ENCODE assay signal across 8 cellular contexts in genomic region chr1:25520446-25521061, GRCh38. TPM values are rescaled to one million over a fixed set of nuclear protein-coding genes. Genes with fewer than 3 reads are reported as not detected.
A peak's percentile ranks its signal among the peaks of the same experiment; 100 is the strongest.
DNase-seq lines count a peak whose midpoint lies in the region; ATAC-seq, FAIRE-seq and TF ChIP-seq lines count a peak whose summit lies in the region.

No MANE protein-coding gene starts in this region.

- peaks cover 3% of the 10 kb centered on the region for H3K27me3 ChIP-seq in BJ (ENCODE audit: control insufficient read depth, insufficient read depth, low read length)
- no peaks in the 10 kb centered on the region for H3K27me3 ChIP-seq in Peyer's patch
- peaks cover 3% of the 10 kb centered on the region for H3K27me3 ChIP-seq in foreskin keratinocyte
- no peaks in the 10 kb centered on the region for H3K27me3 ChIP-seq in pancreas
- H3K27me3 ChIP-seq in upper lobe of left lung: no peaks in the 10 kb centered on the region

- 8 to 9% methylated on average over 4 of the region's 4 CpGs for WGBS in pancreas, 2 donors
- WGBS in upper lobe of left lung, 2 donors: 18% methylated on average over 4 of the region's 4 CpGs

- TF ChIP-seq CTCF in BJ (IDR thresholded peaks at IDR 0.05; ENCODE audit: insufficient read depth, low read depth, low read length) (peak; percentile 73), HFF-Myc (IDR thresholded peaks at IDR 0.05; ENCODE audit: low read depth, low read length, missing control alignments) (peak; percentile 82), Peyer's patch (IDR thresholded peaks at IDR 0.05) (peak; percentile 78 to 94 (median 85)), foreskin keratinocyte (conservative IDR thresholded peaks at IDR 0.05) (peak; percentile 88), pancreas (IDR thresholded peaks at IDR 0.05) (peak; percentile 60 to 82 (median 72)), upper lobe of left lung (IDR thresholded peaks at IDR 0.05) (peak; percentile 59 to 78 (median 72))

- no peak overlapping the region for H3K4me3 ChIP-seq in BJ (ENCODE audit: low read depth, low read length)
- no peak overlapping the region for H3K4me3 ChIP-seq in HFF-Myc (replicated peaks; ENCODE audit: low read depth, low read length)
- H3K4me3 ChIP-seq in Peyer's patch: no peak overlapping the region
- H3K4me3 ChIP-seq in pancreas: no peak overlapping the region
- H3K4me3 ChIP-seq in upper lobe of left lung: no peak overlapping the region

- ATAC-seq in foreskin keratinocyte (no peak), pancreas (peak in 3 of 4 donors; percentile 59 to 82 (median 64)), upper lobe of left lung (ENCODE audit: low FRiP score in 2 of 2) (peak in 1 of 2 donors; percentile 67), HG03280 (IDR thresholded peaks at IDR 0.05; ENCODE audit: unreplicated experiment) (no peak)

- no peak overlapping the region for H3K27ac ChIP-seq in Peyer's patch
- no peak overlapping the region for H3K27ac ChIP-seq in foreskin keratinocyte
- H3K27ac ChIP-seq in pancreas: no peak overlapping the region
- H3K27ac ChIP-seq in upper lobe of left lung: no peak overlapping the region

- POLR2A ChIA-PET in BJ (lab: Charles Lee): interaction anchor here (0.6 kb wide), 1 partner anchor 23 kb away, joined by 3 read pairs; no protein-coding TSS in a partner anchor

- no peaks in the 10 kb centered on the region for H3K36me3 ChIP-seq in BJ (ENCODE audit: control insufficient read depth, insufficient read depth, low read length)
- no peaks in the 10 kb centered on the region for H3K36me3 ChIP-seq in Peyer's patch
- H3K36me3 ChIP-seq in pancreas: no peaks in the 10 kb centered on the region
- no peaks in the 10 kb centered on the region for H3K36me3 ChIP-seq in upper lobe of left lung

- intact Hi-C loops in pancreas (cut with DNase I): loop anchor here in 1 of 3 donors (5.0 kb wide), 1 partner anchor 118 kb away; no protein-coding TSS in a partner anchor

- no peaks in the 10 kb centered on the region for H3K4me1 ChIP-seq in Peyer's patch
- H3K4me1 ChIP-seq in foreskin keratinocyte: no peaks in the 10 kb centered on the region
- no peaks in the 10 kb centered on the region for H3K4me1 ChIP-seq in pancreas
- H3K4me1 ChIP-seq in upper lobe of left lung: no peaks in the 10 kb centered on the region

- no peak for TF ChIP-seq EP300 in upper lobe of left lung (IDR thresholded peaks at IDR 0.05)

- TF ChIP-seq POLR2A in Peyer's patch (IDR thresholded peaks at IDR 0.05): no peak
- TF ChIP-seq POLR2A in upper lobe of left lung (IDR thresholded peaks at IDR 0.05): no peak

- CTCF ChIA-PET in BJ (lab: Yijun Ruan, JAX): interaction anchor here (0.6 to 5.2 kb wide), 23 partner anchors 8 to 976 kb away, joined by 3 to 29 read pairs (median 4); partner anchors contain the start of gene SYF2

- H3K9me3 ChIP-seq in Peyer's patch: no peaks in the 10 kb centered on the region
- H3K9me3 ChIP-seq in pancreas: no peaks in the 10 kb centered on the region
- no peaks in the 10 kb centered on the region for H3K9me3 ChIP-seq in upper lobe of left lung

- DNase-seq in BJ (ENCODE audit: low read depth) (no peak), HFF-Myc (ENCODE audit: extremely low read depth, low read depth) (peak; percentile 21), Peyer's patch (peak; percentile 68 to 91 (median 75)), foreskin keratinocyte (no peak), pancreas (peak in 5 of 6 donors; percentile 38 to 81 (median 63)), upper lobe of left lung (peak in 1 of 2 donors; percentile 62)
- peak; percentile 40 to 56 for DNase-seq in activated T-helper 1 cell treated with anti-CD3 and anti-CD28 coated beads, Interleukin-2, amount 50 U/mL, for 16 hours (ENCODE audit: low read depth in 1 of 2, low spot score in 1 of 2)

- FAIRE-seq in pancreas (lab: Jason Lieb, UNC): no peak

RNA-seq across cellular contexts. Expression of gene LDLRAP1, which starts 22.9 kb away (rescaled TPM):
- polyA plus RNA-seq in BJ (2011; rRNA removed) (17.1 and 27.2 TPM in 2 replicates), foreskin keratinocyte (18.7 and 18.8 TPM in 2 replicates), pancreas (10 to 100 TPM; 27.1 to 71.9 TPM)
- polyA minus RNA-seq in BJ (2011; rRNA and poly(A)+ RNA removed): 14.3 and 18.1 TPM in 2 replicates
- total RNA-seq in Peyer's patch (10 to 100 TPM; 20.1 to 24.5 (median 22.7) TPM), foreskin keratinocyte (21.5 and 23.3 TPM in 2 replicates), pancreas (10 to 100 TPM; 21.0 to 25.9 (median 23.6) TPM), upper lobe of left lung (10 to 100 TPM; 16.7 to 36.1 (median 30.5) TPM)

Comparison
In these comparisons a context has a peak if more than half of its experiments do, and no peak if none do; other contexts are left out.
1. DNase-seq: peak in HFF-Myc (single experiment), Peyer's patch (3 of 3), activated T-helper 1 cell treated with anti-CD3 and anti-CD28 coated beads, Interleukin-2, amount 50 U/mL, for 16 hours (2 of 2) and pancreas (5 of 6); none in BJ (single experiment) and foreskin keratinocyte (0 of 2).
2. ATAC-seq: peak in pancreas (3 of 4); none in foreskin keratinocyte (single experiment) and HG03280 (single experiment).
3. Peak in every context shown above with its lines, with median percentiles within 50 percentile points of each other: CTCF ChIP-seq.